In the genomic region with DNA sequence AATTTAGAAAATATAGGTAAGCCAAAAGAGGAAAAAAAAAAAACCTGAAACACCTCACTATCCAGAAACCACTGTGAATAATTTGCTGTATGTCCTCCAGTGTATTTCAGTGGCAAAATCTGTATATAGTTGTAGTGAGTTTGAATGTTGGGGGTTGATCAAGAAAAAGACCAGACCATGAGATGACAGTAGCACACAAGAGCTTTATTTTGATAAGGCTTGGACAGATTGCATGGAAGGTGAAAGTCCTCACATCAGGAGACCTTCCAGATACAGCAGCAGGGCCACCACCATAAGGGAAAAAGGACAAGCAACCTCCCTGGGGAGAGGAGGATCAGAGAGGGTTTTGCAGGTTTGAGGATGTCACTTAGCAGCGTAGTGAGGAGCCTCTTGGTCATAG, we compare ENCODE assay signal across 21 cellular contexts. TPM values are rescaled to one million over a fixed set of nuclear protein-coding genes. Genes with fewer than 3 reads are reported as not detected.
DNase-seq lines count a peak whose midpoint lies in the region; ATAC-seq, FAIRE-seq and TF ChIP-seq lines count a peak whose summit lies in the region.
"Had no signal": no experiment of that assay in that cellular context is flagged by ENCODE, and none has a peak within 500 bp of the region (broad histone marks: within the 10 kb centered on the region; RNA-seq: fewer than 3 reads in every experiment).

No MANE protein-coding gene starts in this region.

- H3K27ac ChIP-seq in right cardiac atrium (ENCODE audit: low read length) (no peak overlapping the region), vagina (no peak overlapping the region)
- H3K27ac ChIP-seq: BLaER1 had no signal

- H3K36me3 Mint-ChIP-seq in glutamatergic neuron (ENCODE audit: unreplicated experiment), result peaks cover 13% of the 10 kb centered on the region
- H3K36me3 Mint-ChIP-seq: CD14-positive monocyte; CD4-positive, alpha-beta memory T cell; CD4-positive, CD25-positive, alpha-beta regulatory T cell; CD8-positive, alpha-beta memory T cell had no signal

- no peak overlapping the region for H3K4me3 ChIP-seq in right cardiac atrium (ENCODE audit: low read length)
- no peak overlapping the region for H3K4me3 ChIP-seq in vagina
- H3K4me3 ChIP-seq: BLaER1 had no signal

- ATAC-seq in Right ventricle myocardium superior (ENCODE audit: poor library complexity), result peak; percentile 84
- no peak for ATAC-seq in right cardiac atrium

- H3K27me3 ChIP-seq in right cardiac atrium (ENCODE audit: control insufficient read depth, insufficient read depth), result no peaks in the 10 kb centered on the region
- no peaks in the 10 kb centered on the region for H3K27me3 ChIP-seq in vagina
- H3K27me3 ChIP-seq: BLaER1 had no signal

- 89% methylated on average over 1 of the region's 1 CpG for WGBS in right cardiac atrium

- intact Hi-C loops in Right ventricle myocardium superior (cut with DNase I), result no loop called here
- intact Hi-C loops in right cardiac atrium (cut with DNase I), result no loop called here
- intact Hi-C loops in vagina (cut with DNase I), result no loop called here

- H3K4me3 Mint-ChIP-seq in glutamatergic neuron (ENCODE audit: unreplicated experiment), result no peak overlapping the region
- H3K4me3 Mint-ChIP-seq: CD4-positive, alpha-beta memory T cell; CD4-positive, CD25-positive, alpha-beta regulatory T cell; CD8-positive, alpha-beta memory T cell had no signal

- H3K4me1 Mint-ChIP-seq in glutamatergic neuron (ENCODE audit: low read depth, unreplicated experiment), result peaks cover 22% of the 10 kb centered on the region
- H3K4me1 Mint-ChIP-seq: CD14-positive monocyte; CD4-positive, alpha-beta memory T cell; CD4-positive, CD25-positive, alpha-beta regulatory T cell; CD8-positive, alpha-beta memory T cell had no signal

- H3K27ac Mint-ChIP-seq in glutamatergic neuron (ENCODE audit: unreplicated experiment), result peak overlapping the region; percentile 72
- H3K27ac Mint-ChIP-seq: CD14-positive monocyte; CD4-positive, alpha-beta memory T cell; CD4-positive, CD25-positive, alpha-beta regulatory T cell; CD8-positive, alpha-beta memory T cell had no signal

- H3K9me3 Mint-ChIP-seq in glutamatergic neuron (ENCODE audit: unreplicated experiment), result peaks cover 7% of the 10 kb centered on the region

- H3K9me3 ChIP-seq in right cardiac atrium (ENCODE audit: control insufficient read depth, low read length) (peaks cover 2% of the 10 kb centered on the region), vagina (no peaks in the 10 kb centered on the region)
- H3K9me3 ChIP-seq: BE2C, Caco-2 had no signal

- H3K36me3 ChIP-seq in vagina, result no peaks in the 10 kb centered on the region
- H3K36me3 ChIP-seq: BE2C, BLaER1 had no signal

- TF ChIP-seq POLR2A in GM12892 (IDR thresholded peaks at IDR 0.05; ENCODE audit: low read depth, low read length) (no peak), vagina (IDR thresholded peaks at IDR 0.05) (no peak)

- TF ChIP-seq CTCF in glutamatergic neuron (IDR thresholded peaks at IDR 0.05; ENCODE audit: partially characterized antibody, unreplicated experiment), result no peak
- no peak for TF ChIP-seq CTCF in vagina (IDR thresholded peaks at IDR 0.05)

- DNase-seq in Right ventricle myocardium superior, result no peak
- no peak for DNase-seq in right cardiac atrium
- no peak for DNase-seq in GM12892 (ENCODE audit: insufficient read length)
- no peak for DNase-seq in glutamatergic neuron
- no peak for DNase-seq in vagina (ENCODE audit: extremely low spot score in 2 of 2)
- DNase-seq: 8988T; ACHN; BE2C; C1 segment of cervical spinal cord; Caco-2; Calu3; CD4-positive, alpha-beta memory T cell; CD4-positive, CD25-positive, alpha-beta regulatory T cell; CD8-positive, alpha-beta memory T cell; GF-D8 had no signal

- H3K27me3 Mint-ChIP-seq in glutamatergic neuron (ENCODE audit: unreplicated experiment), result peaks cover 2% of the 10 kb centered on the region

- peak; percentile 21 for FAIRE-seq in GM12892 (lab: Jason Lieb, UNC)
- FAIRE-seq: A204.1, G401.6, GM12891, GM18507 had no signal

- H3K4me1 ChIP-seq in right cardiac atrium (ENCODE audit: control insufficient read depth, insufficient read depth, low read length), result no peaks in the 10 kb centered on the region
- no peaks in the 10 kb centered on the region for H3K4me1 ChIP-seq in vagina
- H3K4me1 ChIP-seq: BE2C, BLaER1, Caco-2 had no signal

RNA-seq across cellular contexts. Expression of a gene that starts 16.2 kb away (rescaled TPM):
- total RNA-seq in Right ventricle myocardium superior (21.0 TPM), right cardiac atrium (10 to 100 TPM; 10.3 to 16.1 (median 12.7) TPM), glutamatergic neuron (ENCODE audit: unreplicated experiment) (30.5 TPM), vagina (11.0 TPM)
- 15.1 TPM for polyA plus RNA-seq in right cardiac atrium
- polyA plus RNA-seq in GM12892 (2012; ENCODE audit: missing spikeins), result 7.6 TPM
